Comparison of ENCODE assay signal across 8 cellular contexts in genomic region chr12:46382425-46382973, GRCh38. TPM values are rescaled to one million over a fixed set of nuclear protein-coding genes. Genes with fewer than 3 reads are reported as not detected.
DNase-seq lines count a peak whose midpoint lies in the region; ATAC-seq and TF ChIP-seq lines count a peak whose summit lies in the region.

No MANE protein-coding gene starts in this region.

- H3K4me1 ChIP-seq in DND-41 (ENCODE audit: insufficient read depth, low read length) = peaks cover 33% of the 10 kb centered on the region
- peaks cover 38% of the 10 kb centered on the region for H3K4me1 ChIP-seq in PC-3 (ENCODE audit: insufficient read depth, low read length)
- H3K4me1 ChIP-seq in endodermal cell (ENCODE audit: control insufficient read depth, insufficient read depth, low read length) = peaks cover 6% of the 10 kb centered on the region

- H3K36me3 ChIP-seq in DND-41 (ENCODE audit: insufficient read depth, low read length) (no peaks in the 10 kb centered on the region), PC-3 (ENCODE audit: low read depth, low read length) (no peaks in the 10 kb centered on the region), endodermal cell (ENCODE audit: control insufficient read depth, insufficient read depth, low read length) (no peaks in the 10 kb centered on the region)

- H3F3A ChIP-seq in PC-3 (ENCODE audit: low read length, unreplicated experiment) = peaks cover 14% of the 10 kb centered on the region

- H3K9ac ChIP-seq in DND-41 (ENCODE audit: low read depth, low read length) (peak overlapping the region; percentile 93), PC-3 (ENCODE audit: low read length) (peak overlapping the region; percentile 96), endodermal cell (ENCODE audit: extremely low read depth, low read length, poor library complexity, severe bottlenecking) (peak overlapping the region; percentile 87)

- 40 to 72% methylated on average over 1 to 15 of the region's 15 CpGs for WGBS in endodermal cell (ENCODE audit: insufficient coverage in 1 of 2, insufficient read length in 1 of 2), 2 experiments

- no peak for ATAC-seq in DND-41 (ENCODE audit: insufficient read depth, low read depth)
- no peak for ATAC-seq in PC-3
- ATAC-seq in GM19467 (IDR thresholded peaks at IDR 0.05; ENCODE audit: unreplicated experiment) = no peak

- no peaks in the 10 kb centered on the region for H3K27me3 ChIP-seq in DND-41 (ENCODE audit: insufficient read depth, low read length, poor library complexity)
- H3K27me3 ChIP-seq in PC-3 (ENCODE audit: low read length) = no peaks in the 10 kb centered on the region
- no peaks in the 10 kb centered on the region for H3K27me3 ChIP-seq in endodermal cell (ENCODE audit: control insufficient read depth, insufficient read depth, low read length, poor library complexity, severe bottlenecking)

- H3K27ac ChIP-seq in DND-41 (ENCODE audit: low read length) (peak overlapping the region; percentile 96), PC-3 (ENCODE audit: low read length) (peak overlapping the region; percentile 94), endodermal cell (ENCODE audit: low read depth, low read length) (peak overlapping the region; percentile 95)

- H4K20me1 ChIP-seq in DND-41 (ENCODE audit: insufficient read depth, low read length) (no peaks in the 10 kb centered on the region), PC-3 (ENCODE audit: low read length) (no peaks in the 10 kb centered on the region)

- H3K4me1 Mint-ChIP-seq in endodermal cell (peaks cover 36% of the 10 kb centered on the region), osteocyte (ENCODE audit: unreplicated experiment) (peaks cover 54% of the 10 kb centered on the region)

- H2AFZ ChIP-seq in DND-41 (ENCODE audit: low read depth, low read length) (peak overlapping the region; percentile 81), PC-3 (ENCODE audit: low read length) (peak overlapping the region; percentile 77)

- H3K9me2 ChIP-seq in PC-3 (replicated peaks; ENCODE audit: low read length) = no peaks in the 10 kb centered on the region

- H3K27ac Mint-ChIP-seq in endodermal cell (peak overlapping the region; percentile 87), osteocyte (ENCODE audit: unreplicated experiment) (peak overlapping the region; percentile 95)

- peak overlapping the region; percentile 27 to 64; a peak in 3 of 4 replicates for H3K4me3 ChIP-seq in DND-41 (ENCODE audit: low read depth in 1 of 2, low read length in 2 of 2)
- H3K4me3 ChIP-seq in PC-3 (ENCODE audit: low read length) = peak overlapping the region; percentile 77
- H3K4me3 ChIP-seq in endodermal cell (ENCODE audit: low read length) = peak overlapping the region; percentile 92

- no peaks in the 10 kb centered on the region for H3K9me3 ChIP-seq in DND-41 (ENCODE audit: insufficient read depth, low read length, severe bottlenecking)
- no peaks in the 10 kb centered on the region for H3K9me3 ChIP-seq in PC-3 (ENCODE audit: low read length)
- peaks cover 7% of the 10 kb centered on the region for H3K9me3 ChIP-seq in endodermal cell (ENCODE audit: control insufficient read depth, low read length)

- TF ChIP-seq CTCF in DND-41 (IDR thresholded peaks at IDR 0.05; ENCODE audit: borderline replicate concordance, extremely low read depth, low read length, poor library complexity, severe bottlenecking) (no peak), PC-3 (conservative IDR thresholded peaks at IDR 0.05; ENCODE audit: low read depth, low read length) (no peak), endodermal cell (conservative IDR thresholded peaks at IDR 0.05) (no peak), osteocyte (IDR thresholded peaks at IDR 0.05) (no peak)

- H3K36me3 Mint-ChIP-seq in endodermal cell (ENCODE audit: low read depth) (no peaks in the 10 kb centered on the region), osteocyte (ENCODE audit: unreplicated experiment) (peaks cover 2% of the 10 kb centered on the region)

- H3K9me3 Mint-ChIP-seq in endodermal cell (peaks cover 4% of the 10 kb centered on the region), osteocyte (ENCODE audit: unreplicated experiment) (no peaks in the 10 kb centered on the region)

- POLR2A ChIA-PET in PC-3 (lab: Charles Lee; ENCODE audit: unreplicated experiment) = interaction anchor here (0.6 to 0.7 kb wide), 3 partner anchors 17 to 168 kb away, joined by 3 read pairs; no protein-coding TSS in a partner anchor

- intact Hi-C loops in PC-3 (cut with micrococcal nuclease) = loop anchor here (2.0 kb wide), 1 partner anchor 174 kb away; no protein-coding TSS in a partner anchor

- BruUV-seq in PC-3 (replicated peaks; lab: Mats Ljungman, UMichigan) = TSS peak; percentile 71

- H3K27me3 Mint-ChIP-seq in endodermal cell (ENCODE audit: insufficient read depth) (no peaks in the 10 kb centered on the region), osteocyte (ENCODE audit: unreplicated experiment) (no peaks in the 10 kb centered on the region)

- H3K4me3 Mint-ChIP-seq in endodermal cell = peak overlapping the region; percentile 82
- H3K4me3 Mint-ChIP-seq in osteocyte (ENCODE audit: unreplicated experiment) = peak overlapping the region; percentile 78

- H3K79me2 ChIP-seq in DND-41 (ENCODE audit: insufficient read depth, low read length) = peaks cover 12% of the 10 kb centered on the region
- H3K79me2 ChIP-seq in PC-3 (ENCODE audit: low read length) = peaks cover 29% of the 10 kb centered on the region

- DNase-seq in DND-41 (peak; percentile 32), PC-3 (peak; percentile 27), endodermal cell (peak; percentile 68), osteocyte (ENCODE audit: extremely low spot score, unreplicated experiment) (no peak), DMS114 treated with DMSO at 0.1 percent for 48 hours (lab: John Stamatoyannopoulos, UW; ENCODE audit: unreplicated experiment) (no peak)
- no peak for DNase-seq in stimulated activated CD4-positive, alpha-beta T cell treated with anti-CD3 and anti-CD28 coated beads, Interleukin-4, amount 100 ng/mL, for 24 hours
- DNase-seq in activated CD4-positive, CD25-positive, alpha-beta regulatory T cell treated with anti-CD3 and anti-CD28 coated beads, Interleukin-2, amount 50 U/mL, for 72 hours = no peak

- H3K4me2 ChIP-seq in DND-41 (ENCODE audit: insufficient read depth, low read length) = peak overlapping the region; percentile 69
- peak overlapping the region; percentile 89 for H3K4me2 ChIP-seq in PC-3 (ENCODE audit: low read length)

- CTCF ChIA-PET in PC-3 (lab: Charles Lee) = no interaction called here

RNA-seq across cellular contexts. Expression of gene SLC38A2, which starts 9.9 kb away (rescaled TPM):
- total RNA-seq in PC-3 (2014; rRNA removed) = 214 and 232 TPM in 2 replicates
- 100 to 1,000 TPM; 156 to 230 TPM for total RNA-seq in endodermal cell
- 185 TPM for polyA plus RNA-seq in endodermal cell (2013, experiment 1 of 2)
- 170 TPM for polyA plus RNA-seq in endodermal cell (2013, experiment 2 of 2)
- 754 and 795 TPM in 2 replicates for total RNA-seq in osteocyte

Comparison
In these comparisons a context has a peak if more than half of its experiments do, and no peak if none do; other contexts are left out.
1. DNase-seq: peak in DND-41 (single experiment), PC-3 (single experiment) and endodermal cell (single experiment); none in osteocyte (single experiment), DMS114 treated with DMSO at 0.1 percent for 48 hours (single experiment), stimulated activated CD4-positive, alpha-beta T cell treated with anti-CD3 and anti-CD28 coated beads, Interleukin-4, amount 100 ng/mL, for 24 hours (single experiment) and activated CD4-positive, CD25-positive, alpha-beta regulatory T cell treated with anti-CD3 and anti-CD28 coated beads, Interleukin-2, amount 50 U/mL, for 72 hours (single experiment).
2. Peak in every context shown above with its lines, with median percentiles within 50 percentile points of each other: H3K27ac ChIP-seq, H3K4me3 ChIP-seq and H3K9ac ChIP-seq.